22 cellular contexts compared by ENCODE assay signal in genomic region chr7:108460964-108461363, GRCh38. TPM values are rescaled to one million over a fixed set of nuclear protein-coding genes. Genes with fewer than 3 reads are reported as not detected.
"Had no signal": no experiment of that assay in that cellular context is flagged by ENCODE, and none has a peak within 500 bp of the region (broad histone marks: within the 10 kb centered on the region; RNA-seq: fewer than 3 reads in every experiment).

No MANE protein-coding gene starts in this region.

- DNase-seq: activated B cell treated with CpG ODN at 0.5 μM for 24 hours; activated CD4-positive, alpha-beta memory T cell treated with anti-CD3 and anti-CD28 coated beads, Interleukin-2, amount 10 ng/mL, durations not matched to agents 7 days and 5 days; activated CD4-positive, alpha-beta T cell treated with anti-CD3 and anti-CD28 coated beads for 48 hours; activated naive CD4-positive, alpha-beta T cell treated with Interleukin-2 at 50 U/mL for 16 hours; activated naive CD8-positive, alpha-beta T cell treated with anti-CD3 and anti-CD28 coated beads, Interleukin-2, amount 10 ng/mL, durations not matched to agents 7 days and 5 days; activated T-cell treated with anti-CD3 and anti-CD28 coated beads, Interleukin-2, amount 50 U/mL, for 1 hour; brain microvascular endothelial cell; central memory CD4-positive, alpha-beta T cell; erythroblast; heart left ventricle; left ventricle myocardium inferior; mammary epithelial cell; ovary; right lobe of liver; stimulated activated CD4-positive, alpha-beta T cell treated with anti-CD3 and anti-CD28 coated beads, Interleukin-4, amount 100 ng/mL, for 1 hour; T-helper 9 cell; testis had no signal

- H3K36me3 ChIP-seq: brain microvascular endothelial cell, heart left ventricle, left ventricle myocardium inferior, neural progenitor cell, ovary, right lobe of liver had no signal

- H3K9me3 ChIP-seq: heart left ventricle, left ventricle myocardium inferior, ovary, right lobe of liver, testis had no signal

- H3K4me1 Mint-ChIP-seq: activated T-helper 17 cell treated with anti-CD3 and anti-CD28 coated beads, Interleukin-2, amount 50 U/mL, for 72 hours had no signal

- ATAC-seq: activated T-helper 17 cell treated with anti-CD3 and anti-CD28 coated beads, Interleukin-2, amount 50 U/mL, for 72 hours; right lobe of liver had no signal

- H2AFZ ChIP-seq: neural progenitor cell had no signal

- H3K27ac Mint-ChIP-seq: activated B cell treated with CpG ODN at 0.5 μM for 24 hours; activated CD4-positive, alpha-beta memory T cell treated with anti-CD3 and anti-CD28 coated beads, Interleukin-2, amount 10 ng/mL, durations not matched to agents 7 days and 5 days; activated naive CD8-positive, alpha-beta T cell treated with anti-CD3 and anti-CD28 coated beads, Interleukin-2, amount 10 ng/mL, durations not matched to agents 7 days and 5 days; activated T-helper 17 cell treated with anti-CD3 and anti-CD28 coated beads, Interleukin-2, amount 50 U/mL, for 72 hours; neural progenitor cell; type B pancreatic cell had no signal

- H3K9me3 Mint-ChIP-seq: activated B cell treated with CpG ODN at 0.5 μM for 24 hours; activated CD4-positive, alpha-beta memory T cell treated with anti-CD3 and anti-CD28 coated beads, Interleukin-2, amount 10 ng/mL, durations not matched to agents 7 days and 5 days; activated naive CD8-positive, alpha-beta T cell treated with anti-CD3 and anti-CD28 coated beads, Interleukin-2, amount 10 ng/mL, durations not matched to agents 7 days and 5 days; activated T-helper 17 cell treated with anti-CD3 and anti-CD28 coated beads, Interleukin-2, amount 50 U/mL, for 72 hours; neural progenitor cell; type B pancreatic cell had no signal

- H3K4me1 ChIP-seq: testis had no signal

- H3K27ac ChIP-seq: brain microvascular endothelial cell, coronary artery, heart left ventricle, left ventricle myocardium inferior, neural progenitor cell, ovary, right lobe of liver, testis had no signal

- H3K27me3 ChIP-seq: ovary, testis had no signal

- H3K4me3 ChIP-seq: coronary artery, heart left ventricle, left ventricle myocardium inferior, neural progenitor cell, ovary, right lobe of liver, smooth muscle cell, testis had no signal

- H3K4me3 Mint-ChIP-seq: activated B cell treated with CpG ODN at 0.5 μM for 24 hours; activated CD4-positive, alpha-beta memory T cell treated with anti-CD3 and anti-CD28 coated beads, Interleukin-2, amount 10 ng/mL, durations not matched to agents 7 days and 5 days; activated naive CD8-positive, alpha-beta T cell treated with anti-CD3 and anti-CD28 coated beads, Interleukin-2, amount 10 ng/mL, durations not matched to agents 7 days and 5 days; activated T-helper 17 cell treated with anti-CD3 and anti-CD28 coated beads, Interleukin-2, amount 50 U/mL, for 72 hours; neural progenitor cell; type B pancreatic cell had no signal

- H3K4me2 ChIP-seq: neural progenitor cell, smooth muscle cell had no signal

- H3K36me3 Mint-ChIP-seq: activated naive CD8-positive, alpha-beta T cell treated with anti-CD3 and anti-CD28 coated beads, Interleukin-2, amount 10 ng/mL, durations not matched to agents 7 days and 5 days; neural progenitor cell; type B pancreatic cell had no signal

RNA-seq across cellular contexts. Expression of gene NRCAM, which starts 4.7 kb away (rescaled TPM):
- total RNA-seq: activated CD4-positive, alpha-beta memory T cell treated with anti-CD3 and anti-CD28 coated beads, Interleukin-2, amount 10 ng/mL, durations not matched to agents 7 days and 5 days; activated T-helper 17 cell treated with anti-CD3 and anti-CD28 coated beads, Interleukin-2, amount 50 U/mL, for 72 hours had no signal
